Comparison of ENCODE assay signal across 8 cellular contexts in the genomic region with DNA sequence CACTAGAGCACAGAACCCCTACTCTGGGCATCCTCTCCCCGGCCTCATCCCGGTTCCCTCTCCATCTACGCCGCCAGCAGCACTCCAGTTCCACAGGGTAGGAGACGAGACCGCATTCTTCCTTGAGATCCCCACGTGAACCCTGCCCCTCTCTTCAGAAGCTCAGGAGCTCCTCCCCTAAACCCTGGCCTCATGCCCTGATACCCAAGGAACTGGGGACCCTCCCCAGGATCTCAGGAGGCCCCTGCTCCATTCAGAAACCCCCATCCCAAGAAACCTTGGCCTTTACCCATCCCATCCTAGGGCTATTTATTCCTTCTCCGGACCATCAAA. TPM values are rescaled to one million over a fixed set of nuclear protein-coding genes. Genes with fewer than 3 reads are reported as not detected.
DNase-seq lines count a peak whose midpoint lies in the region; ATAC-seq and TF ChIP-seq lines count a peak whose summit lies in the region.
"Had no signal": no experiment of that assay in that cellular context is flagged by ENCODE, and none has a peak within 500 bp of the region (broad histone marks: within the 10 kb centered on the region; RNA-seq: fewer than 3 reads in every experiment).

No MANE protein-coding gene starts in this region.

- H4K20me1 ChIP-seq in DOHH2 (ENCODE audit: control insufficient read depth, insufficient read depth, low read depth, low read length) = no peaks in the 10 kb centered on the region

- H3K9me2 ChIP-seq in DOHH2 (replicated peaks; ENCODE audit: control insufficient read depth, low read length) = no peaks in the 10 kb centered on the region

- CTCF ChIA-PET in activated CD4-positive, alpha-beta memory T cell treated with anti-CD3 and anti-CD28 coated beads for 36 hours (lab: Charles Lee) = interaction anchor here (1.6 kb wide), 1 partner anchor 29 kb away, joined by 3 read pairs; no protein-coding TSS in a partner anchor

- H3K4me1 ChIP-seq in DOHH2 (ENCODE audit: control insufficient read depth, low read length) (peaks cover 37% of the 10 kb centered on the region), mononuclear cell (ENCODE audit: insufficient read depth, low read length) (peaks cover 11% of the 10 kb centered on the region)

- no peaks in the 10 kb centered on the region for H3K27me3 Mint-ChIP-seq in activated CD4-positive, alpha-beta memory T cell treated with anti-CD3 and anti-CD28 coated beads for 36 hours

- peaks cover 11% of the 10 kb centered on the region for H3K4me1 Mint-ChIP-seq in activated CD4-positive, alpha-beta memory T cell treated with anti-CD3 and anti-CD28 coated beads for 36 hours (ENCODE audit: low read depth)

- H3K9me3 Mint-ChIP-seq in activated CD4-positive, alpha-beta memory T cell treated with anti-CD3 and anti-CD28 coated beads for 36 hours = no peaks in the 10 kb centered on the region

- no peak for DNase-seq in activated CD4-positive, alpha-beta memory T cell treated with anti-CD3 and anti-CD28 coated beads for 36 hours
- DNase-seq in NCI-H2081 (lab: John Stamatoyannopoulos, UW) = no peak
- DNase-seq in stimulated activated CD4-positive, alpha-beta T cell treated with anti-CD3 and anti-CD28 coated beads, Interleukin-4, amount 100 ng/mL, for 4 hours = no peak
- DNase-seq: activated gamma-delta T cell; stimulated activated naive CD4-positive, alpha-beta T cell treated with Interleukin-2 at 50 U/mL for 16 hours had no signal

- H3K27me3 ChIP-seq in DOHH2 (ENCODE audit: control insufficient read depth, low read length) = no peaks in the 10 kb centered on the region
- no peaks in the 10 kb centered on the region for H3K27me3 ChIP-seq in mononuclear cell (ENCODE audit: insufficient read depth, low read length)

- no peak for TF ChIP-seq CTCF in DOHH2 (IDR thresholded peaks at IDR 0.05; ENCODE audit: low read depth, low read length, poor library complexity, severe bottlenecking)

- H3K4me3 Mint-ChIP-seq in activated CD4-positive, alpha-beta memory T cell treated with anti-CD3 and anti-CD28 coated beads for 36 hours = peak overlapping the region; percentile 83

- H3K36me3 Mint-ChIP-seq in activated CD4-positive, alpha-beta memory T cell treated with anti-CD3 and anti-CD28 coated beads for 36 hours = peaks cover 11% of the 10 kb centered on the region

- H3K4me2 ChIP-seq in DOHH2 (ENCODE audit: low read length) = peak overlapping the region; percentile 87

- peaks cover 7% of the 10 kb centered on the region for H3F3A ChIP-seq in DOHH2 (ENCODE audit: control insufficient read depth, insufficient read depth)

- H3K36me3 ChIP-seq in DOHH2 (ENCODE audit: control insufficient read depth, low read length) = peaks cover 15% of the 10 kb centered on the region

- POLR2A ChIA-PET in activated CD4-positive, alpha-beta memory T cell treated with anti-CD3 and anti-CD28 coated beads for 36 hours (lab: Charles Lee) = interaction anchor here (0.6 to 1.2 kb wide), 2 partner anchors 17 to 18 kb away, joined by 4 to 5 read pairs; no protein-coding TSS in a partner anchor

- ATAC-seq in HG03521 (IDR thresholded peaks at IDR 0.05; ENCODE audit: unreplicated experiment) = no peak

- no peaks in the 10 kb centered on the region for H3K9me3 ChIP-seq in DOHH2 (ENCODE audit: control insufficient read depth, insufficient read depth, low read length)
- H3K9me3 ChIP-seq in mononuclear cell (ENCODE audit: low read depth, low read length) = no peaks in the 10 kb centered on the region

- peak overlapping the region; percentile 87 for H3K4me3 ChIP-seq in DOHH2 (ENCODE audit: low read length)
- peak overlapping the region; percentile 20 for H3K4me3 ChIP-seq in mononuclear cell (ENCODE audit: low read length)

- H3K27ac ChIP-seq in DOHH2 (ENCODE audit: low read depth, low read length) = peak overlapping the region; percentile 37

- intact Hi-C loops in activated CD4-positive, alpha-beta memory T cell treated with anti-CD3 and anti-CD28 coated beads for 36 hours (cut with micrococcal nuclease) = no loop called here

- peaks cover 26% of the 10 kb centered on the region for H3K79me2 ChIP-seq in DOHH2 (ENCODE audit: control insufficient read depth, low read length)

- peak overlapping the region; percentile 86 for H3K27ac Mint-ChIP-seq in activated CD4-positive, alpha-beta memory T cell treated with anti-CD3 and anti-CD28 coated beads for 36 hours

RNA-seq across cellular contexts. Expression of a gene that starts 1.1 kb away (rescaled TPM):
- total RNA-seq in activated CD4-positive, alpha-beta memory T cell treated with anti-CD3 and anti-CD28 coated beads for 36 hours = 10 to 100 TPM; 18.1 to 20.1 TPM
- total RNA-seq in mononuclear cell = 3.3 TPM

RNA-seq across cellular contexts. Expression of a gene that starts 13.3 kb away (rescaled TPM):
- 100 to 1,000 TPM; 222 to 234 TPM for total RNA-seq in activated CD4-positive, alpha-beta memory T cell treated with anti-CD3 and anti-CD28 coated beads for 36 hours
- 53.9 TPM for total RNA-seq in mononuclear cell

RNA-seq across cellular contexts. Expression of a gene that starts 15.0 kb away (rescaled TPM):
- 1 to 10 TPM; 5.3 to 5.4 TPM for total RNA-seq in activated CD4-positive, alpha-beta memory T cell treated with anti-CD3 and anti-CD28 coated beads for 36 hours
- total RNA-seq in mononuclear cell = 0.42 TPM

RNA-seq across cellular contexts. Expression of a gene that starts 22.5 kb away (rescaled TPM):
- total RNA-seq in activated CD4-positive, alpha-beta memory T cell treated with anti-CD3 and anti-CD28 coated beads for 36 hours = 1 to 10 TPM in 1 of 2 experiments, under 1 TPM in 1; 0.87 to 1.0 TPM
- 0.42 TPM for total RNA-seq in mononuclear cell

RNA-seq across cellular contexts. Expression of a gene that starts 48.1 kb away (rescaled TPM):
- total RNA-seq in activated CD4-positive, alpha-beta memory T cell treated with anti-CD3 and anti-CD28 coated beads for 36 hours = under 1 TPM; 0.51 to 0.74 TPM
- total RNA-seq in mononuclear cell = 0.31 TPM
